1 cellular context compared by ENCODE assay signal in genomic region chr1:82090104-82090503, GRCh38.
TF ChIP-seq lines count a peak whose summit lies in the region.

No MANE protein-coding gene starts in this region.

TF ChIP-seq in GM23338, 12 proteins besides CTCF, POLR2A, EP300 and RAD21 (continued from another document):
- TF ChIP-seq, protein P1, sequence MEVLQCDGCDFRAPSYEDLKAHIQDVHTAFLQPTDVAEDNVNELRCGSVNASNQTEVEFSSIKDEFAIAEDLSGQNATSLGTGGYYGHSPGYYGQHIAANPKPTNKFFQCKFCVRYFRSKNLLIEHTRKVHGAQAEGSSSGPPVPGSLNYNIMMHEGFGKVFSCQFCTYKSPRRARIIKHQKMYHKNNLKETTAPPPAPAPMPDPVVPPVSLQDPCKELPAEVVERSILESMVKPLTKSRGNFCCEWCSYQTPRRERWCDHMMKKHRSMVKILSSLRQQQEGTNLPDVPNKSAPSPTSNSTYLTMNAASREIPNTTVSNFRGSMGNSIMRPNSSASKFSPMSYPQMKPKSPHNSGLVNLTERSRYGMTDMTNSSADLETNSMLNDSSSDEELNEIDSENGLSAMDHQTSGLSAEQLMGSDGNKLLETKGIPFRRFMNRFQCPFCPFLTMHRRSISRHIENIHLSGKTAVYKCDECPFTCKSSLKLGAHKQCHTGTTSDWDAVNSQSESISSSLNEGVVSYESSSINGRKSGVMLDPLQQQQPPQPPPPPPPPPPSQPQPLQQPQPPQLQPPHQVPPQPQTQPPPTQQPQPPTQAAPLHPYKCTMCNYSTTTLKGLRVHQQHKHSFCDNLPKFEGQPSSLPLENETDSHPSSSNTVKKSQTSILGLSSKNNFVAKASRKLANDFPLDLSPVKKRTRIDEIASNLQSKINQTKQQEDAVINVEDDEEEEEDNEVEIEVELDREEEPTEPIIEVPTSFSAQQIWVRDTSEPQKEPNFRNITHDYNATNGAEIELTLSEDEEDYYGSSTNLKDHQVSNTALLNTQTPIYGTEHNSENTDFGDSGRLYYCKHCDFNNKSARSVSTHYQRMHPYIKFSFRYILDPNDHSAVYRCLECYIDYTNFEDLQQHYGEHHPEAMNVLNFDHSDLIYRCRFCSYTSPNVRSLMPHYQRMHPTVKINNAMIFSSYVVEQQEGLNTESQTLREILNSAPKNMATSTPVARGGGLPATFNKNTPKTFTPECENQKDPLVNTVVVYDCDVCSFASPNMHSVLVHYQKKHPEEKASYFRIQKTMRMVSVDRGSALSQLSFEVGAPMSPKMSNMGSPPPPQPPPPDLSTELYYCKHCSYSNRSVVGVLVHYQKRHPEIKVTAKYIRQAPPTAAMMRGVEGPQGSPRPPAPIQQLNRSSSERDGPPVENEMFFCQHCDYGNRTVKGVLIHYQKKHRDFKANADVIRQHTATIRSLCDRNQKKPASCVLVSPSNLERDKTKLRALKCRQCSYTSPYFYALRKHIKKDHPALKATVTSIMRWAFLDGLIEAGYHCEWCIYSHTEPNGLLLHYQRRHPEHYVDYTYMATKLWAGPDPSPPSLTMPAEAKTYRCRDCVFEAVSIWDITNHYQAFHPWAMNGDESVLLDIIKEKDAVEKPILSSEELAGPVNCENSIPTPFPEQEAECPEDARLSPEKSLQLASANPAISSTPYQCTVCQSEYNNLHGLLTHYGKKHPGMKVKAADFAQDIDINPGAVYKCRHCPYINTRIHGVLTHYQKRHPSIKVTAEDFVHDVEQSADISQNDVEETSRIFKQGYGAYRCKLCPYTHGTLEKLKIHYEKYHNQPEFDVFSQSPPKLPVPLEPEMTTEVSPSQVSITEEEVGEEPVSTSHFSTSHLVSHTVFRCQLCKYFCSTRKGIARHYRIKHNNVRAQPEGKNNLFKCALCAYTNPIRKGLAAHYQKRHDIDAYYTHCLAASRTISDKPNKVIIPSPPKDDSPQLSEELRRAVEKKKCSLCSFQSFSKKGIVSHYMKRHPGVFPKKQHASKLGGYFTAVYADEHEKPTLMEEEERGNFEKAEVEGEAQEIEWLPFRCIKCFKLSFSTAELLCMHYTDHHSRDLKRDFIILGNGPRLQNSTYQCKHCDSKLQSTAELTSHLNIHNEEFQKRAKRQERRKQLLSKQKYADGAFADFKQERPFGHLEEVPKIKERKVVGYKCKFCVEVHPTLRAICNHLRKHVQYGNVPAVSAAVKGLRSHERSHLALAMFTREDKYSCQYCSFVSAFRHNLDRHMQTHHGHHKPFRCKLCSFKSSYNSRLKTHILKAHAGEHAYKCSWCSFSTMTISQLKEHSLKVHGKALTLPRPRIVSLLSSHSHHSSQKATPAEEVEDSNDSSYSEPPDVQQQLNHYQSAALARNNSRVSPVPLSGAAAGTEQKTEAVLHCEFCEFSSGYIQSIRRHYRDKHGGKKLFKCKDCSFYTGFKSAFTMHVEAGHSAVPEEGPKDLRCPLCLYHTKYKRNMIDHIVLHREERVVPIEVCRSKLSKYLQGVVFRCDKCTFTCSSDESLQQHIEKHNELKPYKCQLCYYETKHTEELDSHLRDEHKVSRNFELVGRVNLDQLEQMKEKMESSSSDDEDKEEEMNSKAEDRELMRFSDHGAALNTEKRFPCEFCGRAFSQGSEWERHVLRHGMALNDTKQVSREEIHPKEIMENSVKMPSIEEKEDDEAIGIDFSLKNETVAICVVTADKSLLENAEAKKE (CRISPR knock-in tag; IDR thresholded peaks at IDR 0.05), result no peak
- no peak for TF ChIP-seq POLR2AphosphoS5 (IDR thresholded peaks at IDR 0.05; ENCODE audit: low read depth)
- TF ChIP-seq, protein P2, sequence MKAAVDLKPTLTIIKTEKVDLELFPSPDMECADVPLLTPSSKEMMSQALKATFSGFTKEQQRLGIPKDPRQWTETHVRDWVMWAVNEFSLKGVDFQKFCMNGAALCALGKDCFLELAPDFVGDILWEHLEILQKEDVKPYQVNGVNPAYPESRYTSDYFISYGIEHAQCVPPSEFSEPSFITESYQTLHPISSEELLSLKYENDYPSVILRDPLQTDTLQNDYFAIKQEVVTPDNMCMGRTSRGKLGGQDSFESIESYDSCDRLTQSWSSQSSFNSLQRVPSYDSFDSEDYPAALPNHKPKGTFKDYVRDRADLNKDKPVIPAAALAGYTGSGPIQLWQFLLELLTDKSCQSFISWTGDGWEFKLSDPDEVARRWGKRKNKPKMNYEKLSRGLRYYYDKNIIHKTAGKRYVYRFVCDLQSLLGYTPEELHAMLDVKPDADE (IDR thresholded peaks at IDR 0.05), result no peak
